ENCODE assay signal across 30 cellular contexts in the genomic region with DNA sequence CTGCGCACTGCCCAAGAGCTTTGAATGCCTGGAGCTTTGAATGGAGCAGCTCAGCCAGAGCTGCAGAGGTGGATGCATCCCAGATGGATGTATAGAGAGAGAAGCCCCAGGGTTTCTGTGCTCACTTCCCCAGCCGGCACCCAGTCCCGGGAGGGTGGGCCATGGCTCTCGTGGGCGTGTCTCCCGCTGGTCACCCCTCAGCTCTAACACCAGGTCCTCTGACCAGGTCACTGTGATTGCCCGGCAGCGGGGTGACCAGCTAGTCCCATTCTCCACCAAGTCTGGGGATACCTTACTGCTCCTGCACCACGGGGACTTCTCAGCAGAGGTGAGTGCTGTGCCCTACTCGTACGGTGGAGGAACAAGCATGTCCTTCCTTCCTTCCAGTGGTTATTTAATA.
"Had no signal": no experiment of that assay in that cellular context is flagged by ENCODE, and none has a peak within 500 bp of the region (broad histone marks: within the 10 kb centered on the region; RNA-seq: fewer than 3 reads in every experiment).

No MANE protein-coding gene starts in this region.

- H3K27me3 ChIP-seq: adrenal gland, SJSA1 had no signal

- H3K4me1 Mint-ChIP-seq: activated CD4-positive, alpha-beta T cell treated with anti-CD3 and anti-CD28 coated beads, Interleukin-2, amount 10 ng/mL, durations not matched to agents 24 days and 14 days; activated CD8-positive, alpha-beta memory T cell treated with anti-CD3 and anti-CD28 coated beads, Interleukin-2, amount 10 ng/mL, durations not matched to agents 7 days and 5 days; activated naive CD8-positive, alpha-beta T cell treated with anti-CD3 and anti-CD28 coated beads for 36 hours; WTC11 had no signal

- H3K4me3 Mint-ChIP-seq: activated CD4-positive, alpha-beta T cell treated with anti-CD3 and anti-CD28 coated beads, Interleukin-2, amount 10 ng/mL, durations not matched to agents 24 days and 14 days; activated CD8-positive, alpha-beta memory T cell treated with anti-CD3 and anti-CD28 coated beads, Interleukin-2, amount 10 ng/mL, durations not matched to agents 7 days and 5 days; activated naive CD4-positive, alpha-beta T cell treated with anti-CD3 and anti-CD28 coated beads, Interleukin-2, amount 10 ng/mL, durations not matched to agents 7 days and 5 days; activated naive CD8-positive, alpha-beta T cell treated with anti-CD3 and anti-CD28 coated beads for 36 hours; activated T-cell treated with anti-CD3 and anti-CD28 coated beads, Interleukin-2, amount 50 U/mL, for 24 hours; activated T-helper 1 cell treated with anti-CD3 and anti-CD28 coated beads, Interleukin-12 subunit alpha, Interleukin-12 subunit beta, Interleukin-2, Interleukin-4 antibody, amounts not matched to agents 30 ng/mL and 10 ng/mL and 1 ng/mL, durations not matched to agents 14 hours and 24 hours and 36 hours; central memory CD8-positive, alpha-beta T cell; WTC11 had no signal

- H3K9me3 ChIP-seq: adrenal gland, SJSA1 had no signal

- H3K27ac ChIP-seq: adrenal gland, SJSA1 had no signal

- ATAC-seq: activated CD8-positive, alpha-beta memory T cell treated with anti-CD3 and anti-CD28 coated beads, Interleukin-2, amount 10 ng/mL, durations not matched to agents 7 days and 5 days; Panc1; SK-N-SH treated with all-trans-retinoic acid at 6 μM for 48 hours; WTC11 had no signal

- H3K4me3 ChIP-seq: adrenal gland, SJSA1 had no signal

- H3K27me3 Mint-ChIP-seq: activated CD4-positive, alpha-beta T cell treated with anti-CD3 and anti-CD28 coated beads, Interleukin-2, amount 10 ng/mL, durations not matched to agents 24 days and 14 days; activated CD8-positive, alpha-beta memory T cell treated with anti-CD3 and anti-CD28 coated beads, Interleukin-2, amount 10 ng/mL, durations not matched to agents 7 days and 5 days; activated naive CD4-positive, alpha-beta T cell treated with anti-CD3 and anti-CD28 coated beads, Interleukin-2, amount 10 ng/mL, durations not matched to agents 7 days and 5 days; activated naive CD8-positive, alpha-beta T cell treated with anti-CD3 and anti-CD28 coated beads for 36 hours; activated T-cell treated with anti-CD3 and anti-CD28 coated beads, Interleukin-2, amount 50 U/mL, for 24 hours; central memory CD8-positive, alpha-beta T cell had no signal

- H3K4me1 ChIP-seq: SJSA1 had no signal

- H3K9me3 Mint-ChIP-seq: activated CD4-positive, alpha-beta T cell treated with anti-CD3 and anti-CD28 coated beads, Interleukin-2, amount 10 ng/mL, durations not matched to agents 24 days and 14 days; activated naive CD4-positive, alpha-beta T cell treated with anti-CD3 and anti-CD28 coated beads, Interleukin-2, amount 10 ng/mL, durations not matched to agents 7 days and 5 days; activated naive CD8-positive, alpha-beta T cell treated with anti-CD3 and anti-CD28 coated beads for 36 hours; activated T-cell treated with anti-CD3 and anti-CD28 coated beads, Interleukin-2, amount 50 U/mL, for 24 hours; activated T-helper 1 cell treated with anti-CD3 and anti-CD28 coated beads, Interleukin-12 subunit alpha, Interleukin-12 subunit beta, Interleukin-2, Interleukin-4 antibody, amounts not matched to agents 30 ng/mL and 10 ng/mL and 1 ng/mL, durations not matched to agents 14 hours and 24 hours and 36 hours; central memory CD8-positive, alpha-beta T cell; WTC11 had no signal

- H3K27ac Mint-ChIP-seq: activated CD4-positive, alpha-beta T cell treated with anti-CD3 and anti-CD28 coated beads, Interleukin-2, amount 10 ng/mL, durations not matched to agents 24 days and 14 days; activated CD8-positive, alpha-beta memory T cell treated with anti-CD3 and anti-CD28 coated beads, Interleukin-2, amount 10 ng/mL, durations not matched to agents 7 days and 5 days; activated naive CD4-positive, alpha-beta T cell treated with anti-CD3 and anti-CD28 coated beads, Interleukin-2, amount 10 ng/mL, durations not matched to agents 7 days and 5 days; activated naive CD8-positive, alpha-beta T cell treated with anti-CD3 and anti-CD28 coated beads for 36 hours; activated T-cell treated with anti-CD3 and anti-CD28 coated beads, Interleukin-2, amount 50 U/mL, for 24 hours; activated T-helper 1 cell treated with anti-CD3 and anti-CD28 coated beads, Interleukin-12 subunit alpha, Interleukin-12 subunit beta, Interleukin-2, Interleukin-4 antibody, amounts not matched to agents 30 ng/mL and 10 ng/mL and 1 ng/mL, durations not matched to agents 14 hours and 24 hours and 36 hours; WTC11 had no signal

- DNase-seq: activated CD4-positive, alpha-beta T cell treated with anti-CD3 and anti-CD28 coated beads for 1 hour; activated CD4-positive, alpha-beta T cell treated with anti-CD3 and anti-CD28 coated beads, Interleukin-2, amount 10 ng/mL, durations not matched to agents 24 days and 14 days; activated CD4-positive, alpha-beta T cell treated with anti-CD3 and anti-CD28 coated beads, Interleukin-2, amount 50 U/mL, for 48 hours; activated CD8-positive, alpha-beta memory T cell treated with anti-CD3 and anti-CD28 coated beads, Interleukin-2, amount 10 ng/mL, durations not matched to agents 7 days and 5 days; activated gamma-delta T cell treated with Interleukin-2 at 50 U/mL for 16 hours; activated naive CD8-positive, alpha-beta T cell treated with anti-CD3 and anti-CD28 coated beads for 36 hours; activated T-cell treated with anti-CD3 and anti-CD28 coated beads, Interleukin-2, amount 50 U/mL, for 24 hours; adrenal gland; anterior cingulate cortex; IMR-90; Kasumi-1; KBM-7; NCI-H1048; NCI-H146; NCI-H187 treated with DMSO at 0.1 percent for 48 hours; NCI-H2171; NCI-H2227 treated with DMSO at 0.1 percent for 48 hours; NCI-H446 treated with DMSO at 0.1 percent for 48 hours; NCI-H524 treated with DMSO at 0.1 percent for 48 hours; NCI-H82; RPMI8226; SHP77; SW 1271 had no signal
